ENCODE assay signal across 8 cellular contexts in the genomic region with DNA sequence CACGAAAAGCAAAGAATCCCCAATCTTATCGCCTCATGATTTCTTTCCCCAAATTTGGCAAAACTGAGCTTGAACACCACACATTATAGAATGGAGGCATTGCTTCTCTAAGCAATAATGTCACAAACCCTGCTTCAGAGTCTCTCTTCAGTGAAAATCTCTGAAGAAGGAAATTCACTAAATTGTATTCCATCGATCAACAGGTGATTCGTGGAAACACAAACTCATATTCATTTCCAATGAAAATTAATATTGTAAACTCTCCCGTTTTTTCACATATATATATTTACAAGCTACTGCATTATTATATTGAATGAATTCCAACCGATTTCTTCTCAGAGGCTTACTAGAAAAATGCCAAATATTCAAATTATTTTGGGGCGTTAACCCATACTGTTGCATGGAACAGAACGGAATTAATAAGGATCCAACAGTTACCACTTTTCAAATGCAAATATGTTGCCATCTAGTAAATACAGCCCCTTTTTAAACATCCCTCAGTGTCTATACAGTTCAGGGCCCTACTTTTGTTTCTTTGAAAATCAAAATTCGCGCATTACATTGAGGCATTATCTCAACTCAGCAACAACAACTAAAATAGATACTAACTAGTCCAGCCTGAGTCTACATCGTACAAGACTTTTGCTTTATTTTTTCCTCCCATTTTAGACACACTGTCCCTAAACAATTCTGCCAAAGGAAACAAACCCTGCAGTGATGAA. TPM values are rescaled to one million over a fixed set of nuclear protein-coding genes. Genes with fewer than 3 reads are reported as not detected.
A peak's percentile ranks its signal among the peaks of the same experiment; 100 is the strongest.
DNase-seq lines count a peak whose midpoint lies in the region; TF ChIP-seq lines count a peak whose summit lies in the region.

No MANE protein-coding gene starts in this region.

- H4K20me1 ChIP-seq in Karpas-422 (ENCODE audit: insufficient read depth, low read depth, low read length) = no peaks in the 10 kb centered on the region

- H3K27ac ChIP-seq in left ventricle myocardium inferior (replicated peaks) = peak overlapping the region; percentile 90
- peak overlapping the region; percentile 35 to 97 (median 92) for H3K27ac ChIP-seq in dorsolateral prefrontal cortex
- peak overlapping the region; percentile 25 for H3K27ac ChIP-seq in muscle layer of colon (ENCODE audit: low read depth, low read length)
- peak overlapping the region; percentile 89 to 98 for H3K27ac ChIP-seq in uterus
- H3K27ac ChIP-seq in Karpas-422 (ENCODE audit: low read length) = no peak overlapping the region

- no peaks in the 10 kb centered on the region for H3K27me3 ChIP-seq in left ventricle myocardium inferior (ENCODE audit: low read depth)
- no peaks in the 10 kb centered on the region for H3K27me3 ChIP-seq in dorsolateral prefrontal cortex
- no peaks in the 10 kb centered on the region for H3K27me3 ChIP-seq in muscle layer of colon (ENCODE audit: control insufficient read depth in 1 of 2, insufficient read depth in 2 of 2, low read length in 2 of 2)
- no peaks in the 10 kb centered on the region for H3K27me3 ChIP-seq in uterus
- H3K27me3 ChIP-seq in Karpas-422 (ENCODE audit: low read length) = no peaks in the 10 kb centered on the region

- H3K4me1 ChIP-seq in left ventricle myocardium inferior = peaks cover 69% of the 10 kb centered on the region
- peaks cover 22% of the 10 kb centered on the region for H3K4me1 ChIP-seq in muscle layer of colon (ENCODE audit: insufficient read depth, low read length)
- peaks cover 0 to 5% of the 10 kb centered on the region in 2 donors for H3K4me1 ChIP-seq in uterus
- peaks cover 5% of the 10 kb centered on the region for H3K4me1 ChIP-seq in Karpas-422 (ENCODE audit: low read length)

- intact Hi-C loops in left ventricle myocardium inferior (cut with micrococcal nuclease) (no loop called here), cardiac septum (cut with DNase I) (loop anchor here (2.0 to 10.0 kb wide), 4 partner anchors 53 to 281 kb away; a partner anchor contains a TSS), dorsolateral prefrontal cortex (cut with DNase I) (loop anchor here (2.0 to 10.0 kb wide), 5 partner anchors 119 to 279 kb away; a partner anchor contains a TSS), uterus (cut with DNase I; ENCODE audit: low total_unique reads) (no loop called here)

- H3K79me2 ChIP-seq in Karpas-422 (ENCODE audit: low read length) = no peaks in the 10 kb centered on the region

- no peaks in the 10 kb centered on the region for H3K9me2 ChIP-seq in Karpas-422 (replicated peaks; ENCODE audit: insufficient read depth, low read length)

- TF ChIP-seq CTCF in left ventricle myocardium inferior (IDR thresholded peaks at IDR 0.05; ENCODE audit: borderline replicate concordance) = no peak
- TF ChIP-seq CTCF in dorsolateral prefrontal cortex (IDR thresholded peaks at IDR 0.05 in 54 of 56, conservative IDR thresholded peaks at IDR 0.05 in 2 of 56; ENCODE audit: low read depth in 1 of 56, partially characterized antibody in 56 of 56) = no peak
- no peak for TF ChIP-seq CTCF in uterus (IDR thresholded peaks at IDR 0.05)

- DNase-seq in left ventricle myocardium inferior (no peak), cardiac septum (ENCODE audit: low spot score) (no peak), dorsolateral prefrontal cortex (no peak), uterus (no peak), Karpas-422 (no peak), hippocampal formation (lab: John Stamatoyannopoulos, UW) (no peak)
- DNase-seq in stimulated activated CD4-positive, alpha-beta T cell treated with anti-CD3 and anti-CD28 coated beads, Interleukin-15, amount 100 ng/mL, for 24 hours = no peak

- TF ChIP-seq POLR2A in uterus (IDR thresholded peaks at IDR 0.05) = no peak

- no peak overlapping the region for H2AFZ ChIP-seq in Karpas-422 (ENCODE audit: low read length)

- no peak overlapping the region for H3K4me2 ChIP-seq in Karpas-422 (ENCODE audit: low read depth, low read length, poor library complexity, severe bottlenecking)

- H3K4me3 ChIP-seq in left ventricle myocardium inferior = peak overlapping the region; percentile 90
- peak overlapping the region; percentile 59 to 92 (median 76) for H3K4me3 ChIP-seq in dorsolateral prefrontal cortex
- peak overlapping the region; percentile 62 to 71 for H3K4me3 ChIP-seq in muscle layer of colon (ENCODE audit: low read depth in 1 of 2, low read length in 2 of 2)
- H3K4me3 ChIP-seq in uterus = peak overlapping the region; percentile 59 to 64
- no peak overlapping the region for H3K4me3 ChIP-seq in Karpas-422 (ENCODE audit: low read length)

- H3K9ac ChIP-seq in muscle layer of colon (ENCODE audit: low read length) (peak overlapping the region; percentile 34), Karpas-422 (ENCODE audit: low read length) (no peak overlapping the region)

- no peaks in the 10 kb centered on the region for H3K36me3 ChIP-seq in left ventricle myocardium inferior
- peaks cover 8% of the 10 kb centered on the region for H3K36me3 ChIP-seq in muscle layer of colon (ENCODE audit: insufficient read depth, low read length)
- H3K36me3 ChIP-seq in uterus = no peaks in the 10 kb centered on the region
- H3K36me3 ChIP-seq in Karpas-422 (ENCODE audit: insufficient read depth, low read length) = no peaks in the 10 kb centered on the region

- no peaks in the 10 kb centered on the region for H3K9me3 ChIP-seq in left ventricle myocardium inferior (replicated peaks)
- no peaks in the 10 kb centered on the region for H3K9me3 ChIP-seq in muscle layer of colon (ENCODE audit: low read length)
- H3K9me3 ChIP-seq in uterus = no peaks in the 10 kb centered on the region
- H3K9me3 ChIP-seq in Karpas-422 (ENCODE audit: low read length) = no peaks in the 10 kb centered on the region

RNA-seq across cellular contexts. Expression of a gene that starts 1.3 kb away (rescaled TPM):
- total RNA-seq in left ventricle myocardium inferior (85.7 TPM), cardiac septum (145 TPM), dorsolateral prefrontal cortex (10 to 100 TPM; 29.7 to 89.7 (median 51.6) TPM), uterus (10 to 100 TPM; 14.9 to 66.9 (median 37.3) TPM)
- total RNA-seq in Karpas-422 (2014; rRNA removed; shearing (Covaris generic); ENCODE audit: low replicate concordance) = 0.07 TPM in 1 of 2 replicates, not detected in the other

Comparison
In these comparisons a context has a peak if more than half of its experiments do, and no peak if none do; other contexts are left out.
1. intact Hi-C loops: an anchor here in cardiac septum (2.0 to 10.0 kb wide) and dorsolateral prefrontal cortex (2.0 to 10.0 kb wide); none called in left ventricle myocardium inferior and uterus.
2. RNA of a gene that starts 1.3 kb away (total RNA-seq): 145 TPM in cardiac septum (single experiment), 85.7 TPM in left ventricle myocardium inferior (single experiment), 14.9 to 66.9 TPM in uterus and 29.7 to 89.7 TPM in dorsolateral prefrontal cortex; 0.07 TPM in Karpas-422; every median in the first group is over 10 times any median in the second.